17 cellular contexts compared by ENCODE assay signal in the genomic region with DNA sequence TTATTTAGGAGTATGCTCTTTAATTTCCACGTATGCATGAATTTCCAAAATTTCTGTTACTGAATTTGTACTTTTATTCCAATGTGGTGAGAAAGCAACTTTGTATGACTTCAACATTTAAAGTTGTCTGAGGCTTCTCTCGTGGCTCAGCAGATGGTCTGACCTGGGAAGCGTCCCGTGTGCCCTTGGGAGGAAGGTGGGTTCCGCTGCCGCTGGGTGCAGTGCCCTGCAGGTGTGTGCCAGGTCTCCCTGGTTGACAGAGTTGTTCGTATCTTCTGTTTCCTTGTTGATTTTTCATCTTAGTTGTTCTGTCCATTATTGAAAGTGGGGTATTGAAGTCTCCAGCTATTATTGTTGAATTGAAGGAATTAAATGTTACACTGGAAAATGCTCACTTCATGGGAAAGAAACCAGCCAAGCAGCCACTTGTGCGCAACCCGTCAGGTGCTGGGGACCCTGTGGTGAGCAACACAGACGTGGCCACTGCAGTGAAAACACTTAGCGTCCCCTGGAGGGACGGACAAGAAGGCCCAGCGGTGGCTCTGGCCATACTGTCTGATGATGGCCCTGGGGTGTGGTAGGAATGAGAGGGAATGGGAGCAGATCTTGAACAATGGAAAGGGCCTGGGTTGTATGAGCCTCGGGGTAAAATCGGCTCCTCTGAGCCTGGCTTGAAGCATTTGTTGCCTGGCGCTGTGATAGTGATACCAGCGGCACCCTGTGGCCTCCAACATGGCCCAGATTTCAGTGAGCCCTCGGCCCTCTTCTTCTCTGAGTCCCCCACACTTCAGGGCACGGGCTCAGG. TPM values are rescaled to one million over a fixed set of nuclear protein-coding genes. Genes with fewer than 3 reads are reported as not detected.
A peak's percentile ranks its signal among the peaks of the same experiment; 100 is the strongest.
DNase-seq lines count a peak whose midpoint lies in the region; ATAC-seq, FAIRE-seq and TF ChIP-seq lines count a peak whose summit lies in the region.
"Had no signal": no experiment of that assay in that cellular context is flagged by ENCODE, and none has a peak within 500 bp of the region (broad histone marks: within the 10 kb centered on the region; RNA-seq: fewer than 3 reads in every experiment).

No MANE protein-coding gene starts in this region.

- no peaks in the 10 kb centered on the region for H4K20me1 ChIP-seq in K562 (replicated peaks; ENCODE audit: control insufficient read depth, insufficient read depth, low read length)

- no peak for TF ChIP-seq POLR2A in K562 (conservative IDR thresholded peaks at IDR 0.05)

- 73% methylated on average over 19 of the region's 19 CpGs for whole genome bisulfite sequencing in K562 (ENCODE audit: insufficient coverage, low coverage, missing lambda C conversion rate)

- no peaks in the 10 kb centered on the region for H3K9me1 ChIP-seq in K562 (ENCODE audit: control insufficient read depth, insufficient read depth, low read length)

- ATAC-seq in stimulated activated naive CD8-positive, alpha-beta T cell treated with anti-CD3 and anti-CD28 coated beads, Interleukin-15, Interleukin-2, amounts not matched to agents 100 U/mL and 50 U/mL, for 24 hours, result no peak
- ATAC-seq in K562, result no peak
- no peak for ATAC-seq in HG03457 (IDR thresholded peaks at IDR 0.05; ENCODE audit: unreplicated experiment)

- no peaks in the 10 kb centered on the region for H3K9me3 Mint-ChIP-seq in stimulated activated naive CD8-positive, alpha-beta T cell treated with anti-CD3 and anti-CD28 coated beads, Interleukin-15, Interleukin-2, amounts not matched to agents 100 ng/mL and 50 ng/mL, for 24 hours
- no peaks in the 10 kb centered on the region for H3K9me3 Mint-ChIP-seq in osteocyte (ENCODE audit: unreplicated experiment)
- H3K9me3 Mint-ChIP-seq in CD4-positive, alpha-beta memory T cell, result no peaks in the 10 kb centered on the region

- in situ Hi-C loops in K562 (cut with MboI), result no loop called here

- no peak for TF ChIP-seq CTCF in K562 (IDR thresholded peaks at IDR 0.05 in 2 of 3, conservative IDR thresholded peaks at IDR 0.05 in 1 of 3; ENCODE audit: insufficient read depth in 2 of 3, low read depth in 1 of 3, low read length in 3 of 3)
- no peak for TF ChIP-seq CTCF in osteocyte (IDR thresholded peaks at IDR 0.05)

- CTCF ChIA-PET in K562 (lab: Yijun Ruan, JAX; ENCODE audit: low intra/inter-chr PET ratio), result no interaction called here
- CTCF ChIA-PET in CD4-positive, alpha-beta memory T cell (lab: Charles Lee; ENCODE audit: partially characterized antibody), result no interaction called here

- no peak overlapping the region for H3K4me3 ChIP-seq in K562
- no peak overlapping the region for H3K4me3 ChIP-seq in CD4-positive, alpha-beta memory T cell (ENCODE audit: low read length in 2 of 2)
- H3K4me3 ChIP-seq: SK-N-MC had no signal

- H3K4me2 ChIP-seq in K562 (ENCODE audit: insufficient read depth, low read length), result no peak overlapping the region

- POLR2A ChIA-PET in K562 (lab: Yijun Ruan, JAX), result no interaction called here
- POLR2A ChIA-PET in CD4-positive, alpha-beta memory T cell (lab: Charles Lee; ENCODE audit: partially characterized antibody), result no interaction called here

- H3K27me3 Mint-ChIP-seq in stimulated activated naive CD8-positive, alpha-beta T cell treated with anti-CD3 and anti-CD28 coated beads, Interleukin-15, Interleukin-2, amounts not matched to agents 100 ng/mL and 50 ng/mL, for 24 hours, result no peaks in the 10 kb centered on the region
- no peaks in the 10 kb centered on the region for H3K27me3 Mint-ChIP-seq in osteocyte (ENCODE audit: unreplicated experiment)
- H3K27me3 Mint-ChIP-seq in CD4-positive, alpha-beta memory T cell, result no peaks in the 10 kb centered on the region
- H3K27me3 Mint-ChIP-seq: B cell had no signal

- peaks cover 0 to 8% of the 10 kb centered on the region in 2 experiments; a peak in 1 of 5 replicates for H3K4me1 ChIP-seq in K562 (replicated peaks in 1 of 2; ENCODE audit: control insufficient read depth in 2 of 2, insufficient read depth in 2 of 2, low read length in 2 of 2)
- H3K4me1 ChIP-seq in CD4-positive, alpha-beta memory T cell (ENCODE audit: insufficient read depth, low read length), result no peaks in the 10 kb centered on the region

- H3K27ac ChIP-seq in K562 (ENCODE audit: extremely low read depth, low read depth, low read length), result no peak overlapping the region
- no peak overlapping the region for H3K27ac ChIP-seq in CD4-positive, alpha-beta memory T cell (ENCODE audit: low read depth, low read length)
- H3K27ac ChIP-seq: SK-N-MC had no signal

- peaks cover 4% of the 10 kb centered on the region for H3K4me1 Mint-ChIP-seq in stimulated activated naive CD8-positive, alpha-beta T cell treated with anti-CD3 and anti-CD28 coated beads, Interleukin-15, Interleukin-2, amounts not matched to agents 100 ng/mL and 50 ng/mL, for 24 hours (ENCODE audit: low read depth)
- peaks cover 5% of the 10 kb centered on the region for H3K4me1 Mint-ChIP-seq in osteocyte (ENCODE audit: unreplicated experiment)
- H3K4me1 Mint-ChIP-seq in CD4-positive, alpha-beta memory T cell, result peaks cover 0 to 1% (median 0%) of the 10 kb centered on the region in 4 donors
- H3K4me1 Mint-ChIP-seq: B cell had no signal

- peaks cover 86% of the 10 kb centered on the region for H3K36me3 Mint-ChIP-seq in stimulated activated naive CD8-positive, alpha-beta T cell treated with anti-CD3 and anti-CD28 coated beads, Interleukin-15, Interleukin-2, amounts not matched to agents 100 ng/mL and 50 ng/mL, for 24 hours (ENCODE audit: low read depth)
- peaks cover 69% of the 10 kb centered on the region for H3K36me3 Mint-ChIP-seq in osteocyte (ENCODE audit: unreplicated experiment)
- peaks cover 84 to 85% of the 10 kb centered on the region in 2 donors for H3K36me3 Mint-ChIP-seq in CD4-positive, alpha-beta memory T cell

- TF ChIP-seq RAD21 in K562 (CRISPR knock-in tag; conservative IDR thresholded peaks at IDR 0.05 in 1 of 2, IDR thresholded peaks at IDR 0.05 in 1 of 2), result no peak

- H2AFZ ChIP-seq in K562 (ENCODE audit: low read depth, low read length), result no peak overlapping the region

- peak overlapping the region; percentile 37 for H3K27ac Mint-ChIP-seq in stimulated activated naive CD8-positive, alpha-beta T cell treated with anti-CD3 and anti-CD28 coated beads, Interleukin-15, Interleukin-2, amounts not matched to agents 100 ng/mL and 50 ng/mL, for 24 hours
- no peak overlapping the region for H3K27ac Mint-ChIP-seq in osteocyte (ENCODE audit: unreplicated experiment)
- H3K27ac Mint-ChIP-seq in CD4-positive, alpha-beta memory T cell, result peak overlapping the region in 1 of 7 donors; percentile 38
- H3K27ac Mint-ChIP-seq: B cell had no signal

- intact Hi-C loops in K562 (cut with micrococcal nuclease), result no loop called here
- intact Hi-C loops in CD4-positive, alpha-beta memory T cell (cut with micrococcal nuclease), result no loop called here

- DNase-seq in stimulated activated naive CD8-positive, alpha-beta T cell treated with anti-CD3 and anti-CD28 coated beads, Interleukin-15, Interleukin-2, amounts not matched to agents 100 U/mL and 50 U/mL, for 24 hours, result no peak
- DNase-seq in K562 (ENCODE audit: extremely low read depth in 1 of 4, low spot score in 3 of 4), result no peak
- DNase-seq in osteocyte (ENCODE audit: extremely low spot score, unreplicated experiment), result peak; percentile 51
- DNase-seq in CD4-positive, alpha-beta memory T cell, result no peak
- no peak for DNase-seq in NAMALWA (ENCODE audit: low spot score)
- DNase-seq: NCI-H1417 treated with DMSO at 0.1 percent for 48 hours; NCI-H2029; NCI-H2227 treated with DMSO at 0.1 percent for 48 hours; NCI-H526 treated with DMSO at 0.1 percent for 48 hours; NK-92 treated with Interleukin-12 subunit alpha and Interleukin-12 subunit beta, amount 100 ng/mL, for 24 hours; OCI-M1 had no signal

- no peaks in the 10 kb centered on the region for H3K79me2 ChIP-seq in K562 (ENCODE audit: control insufficient read depth, insufficient read depth, low read length)

- no peaks in the 10 kb centered on the region for H3K27me3 ChIP-seq in K562 (ENCODE audit: control insufficient read depth in 2 of 2, insufficient read depth in 2 of 2, low read length in 2 of 2)
- H3K27me3 ChIP-seq in CD4-positive, alpha-beta memory T cell (ENCODE audit: insufficient read depth, low read length), result no peaks in the 10 kb centered on the region

- BruUV-seq in K562 (replicated peaks; lab: Mats Ljungman, UMichigan), result TSS peak; percentile 31

- no peak overlapping the region; a peak in 1 of 4 replicates for H3K9ac ChIP-seq in K562 (ENCODE audit: insufficient read depth in 1 of 2, low read depth in 2 of 2, low read length in 2 of 2)

- H3K4me3 Mint-ChIP-seq in stimulated activated naive CD8-positive, alpha-beta T cell treated with anti-CD3 and anti-CD28 coated beads, Interleukin-15, Interleukin-2, amounts not matched to agents 100 ng/mL and 50 ng/mL, for 24 hours, result no peak overlapping the region
- no peak overlapping the region for H3K4me3 Mint-ChIP-seq in osteocyte (ENCODE audit: unreplicated experiment)
- H3K4me3 Mint-ChIP-seq in CD4-positive, alpha-beta memory T cell, result no peak overlapping the region
- H3K4me3 Mint-ChIP-seq: B cell had no signal

- no peaks in the 10 kb centered on the region for H3K9me3 ChIP-seq in K562 (replicated peaks; ENCODE audit: control insufficient read depth, insufficient read depth, low read depth, low read length)
- no peaks in the 10 kb centered on the region for H3K9me3 ChIP-seq in CD4-positive, alpha-beta memory T cell (ENCODE audit: control insufficient read depth in 1 of 2, low read length in 2 of 2)

- TF ChIP-seq EP300 in K562 (IDR thresholded peaks at IDR 0.05; ENCODE audit: low read length), result no peak

- H3K36me3 ChIP-seq in K562 (ENCODE audit: control insufficient read depth, insufficient read depth, low read length), result peaks cover 63% of the 10 kb centered on the region; the same call in 2 of the 3 replicates
- peaks cover 66% of the 10 kb centered on the region for H3K36me3 ChIP-seq in CD4-positive, alpha-beta memory T cell (ENCODE audit: insufficient read depth, low read length)

- no peak for FAIRE-seq in K562 (lab: Jason Lieb, UNC)
- FAIRE-seq: H54 had no signal

RNA-seq across cellular contexts. Expression of a gene that starts 31.6 kb away (rescaled TPM):
- total RNA-seq in K562 (2011; cell fraction: chromatin; rRNA removed; ENCODE audit: low replicate concordance), result not detected in 2 replicates
- total RNA-seq in K562 (2011; cell fraction: nucleolus; rRNA removed), result not detected in 2 replicates
- total RNA-seq in K562 (2011; cell fraction: nucleoplasm; rRNA removed), result not detected in 2 replicates
- total RNA-seq in K562 (2014; rRNA removed) (not detected in 2 replicates), K562 (2014; rRNA removed; fragmentation: Illumina TruSeq; extraction: Trizol) (not detected in 2 replicates), K562 (2015; rRNA removed; fragmentation: Illumina TruSeq; extraction: Trizol) (not detected in 2 replicates), K562 (2021) (not detected in 2 replicates), osteocyte (not detected in 2 replicates)
- polyA plus RNA-seq in K562 (2011; rRNA removed) (not detected in 2 replicates), K562 (2014; fragmentation: Illumina TruSeq; extraction: Trizol) (not detected in 2 replicates), K562 (2014; fragmentation: Nextera tagmentation; extraction: Ambion mirVana) (not detected), K562 (2014; rRNA removed) (not detected in 2 replicates)
- not detected in 2 replicates for polyA plus RNA-seq in K562 (2011; cell fraction: cytosol; rRNA removed)
- not detected in 2 replicates for polyA plus RNA-seq in K562 (2011; cell fraction: nucleus; rRNA removed)
- not detected in 2 replicates for polyA plus RNA-seq in K562 (2012)
- polyA minus RNA-seq in K562 (2011; rRNA and poly(A)+ RNA removed), result not detected in 2 replicates
- polyA minus RNA-seq in K562 (2011; cell fraction: cytosol; rRNA and poly(A)+ RNA removed), result not detected in 2 replicates
- polyA minus RNA-seq in K562 (2011; cell fraction: nucleus; rRNA and poly(A)+ RNA removed), result not detected in 2 replicates
- total RNA-seq in CD4-positive, alpha-beta memory T cell, result not detected
- polyA plus RNA-seq in CD4-positive, alpha-beta memory T cell, result not detected
- total RNA-seq: LHCN-M2 had no signal

RNA-seq across cellular contexts. Expression of a gene that starts 42.3 kb away (rescaled TPM):
- total RNA-seq in K562 (2011; cell fraction: chromatin; rRNA removed; ENCODE audit: low replicate concordance), result not detected in 2 replicates
- total RNA-seq in K562 (2011; cell fraction: nucleolus; rRNA removed), result not detected in 2 replicates
- total RNA-seq in K562 (2011; cell fraction: nucleoplasm; rRNA removed), result not detected in 2 replicates
- total RNA-seq in K562 (2014; rRNA removed), result not detected in 2 replicates
- not detected in 2 replicates for total RNA-seq in K562 (2014; rRNA removed; fragmentation: Illumina TruSeq; extraction: Trizol)
- not detected in 2 replicates for total RNA-seq in K562 (2015; rRNA removed; fragmentation: Illumina TruSeq; extraction: Trizol)
- total RNA-seq in K562 (2021), result not detected in 2 replicates
- not detected in 2 replicates for polyA plus RNA-seq in K562 (2011; rRNA removed)
- polyA plus RNA-seq in K562 (2011; cell fraction: cytosol; rRNA removed), result not detected in 2 replicates
- polyA plus RNA-seq in K562 (2011; cell fraction: nucleus; rRNA removed), result not detected in 2 replicates
- polyA plus RNA-seq in K562 (2012), result not detected in 2 replicates
- polyA plus RNA-seq in K562 (2014; fragmentation: Illumina TruSeq; extraction: Trizol), result not detected in 2 replicates
- not detected for polyA plus RNA-seq in K562 (2014; fragmentation: Nextera tagmentation; extraction: Ambion mirVana)
- polyA plus RNA-seq in K562 (2014; rRNA removed), result not detected in 2 replicates
- polyA minus RNA-seq in K562 (2011; rRNA and poly(A)+ RNA removed), result not detected in 2 replicates
- polyA minus RNA-seq in K562 (2011; cell fraction: cytosol; rRNA and poly(A)+ RNA removed), result not detected in 2 replicates
- not detected in 2 replicates for polyA minus RNA-seq in K562 (2011; cell fraction: nucleus; rRNA and poly(A)+ RNA removed)
- total RNA-seq in osteocyte, result not detected in 2 replicates
- total RNA-seq in CD4-positive, alpha-beta memory T cell, result not detected
- not detected for polyA plus RNA-seq in CD4-positive, alpha-beta memory T cell
- total RNA-seq: LHCN-M2 had no signal

RNA-seq across cellular contexts. Expression of a gene that starts 42.5 kb away (rescaled TPM):
- 145 and 274 TPM in 2 replicates for total RNA-seq in K562 (2011; cell fraction: chromatin; rRNA removed; ENCODE audit: low replicate concordance)
- 145 TPM in 2 replicates for total RNA-seq in K562 (2011; cell fraction: nucleolus; rRNA removed)
- 145 and 159 TPM in 2 replicates for total RNA-seq in K562 (2011; cell fraction: nucleoplasm; rRNA removed)
- total RNA-seq in K562 (2014; rRNA removed) (44.5 and 53.6 TPM in 2 replicates), K562 (2014; rRNA removed; fragmentation: Illumina TruSeq; extraction: Trizol) (26.3 and 27.4 TPM in 2 replicates), K562 (2015; rRNA removed; fragmentation: Illumina TruSeq; extraction: Trizol) (41.7 and 42.8 TPM in 2 replicates), K562 (2021) (47.9 and 51.6 TPM in 2 replicates), osteocyte (51.0 and 55.4 TPM in 2 replicates)
- polyA plus RNA-seq in K562 (2011; rRNA removed) (43.2 and 51.7 TPM in 2 replicates), K562 (2014; fragmentation: Illumina TruSeq; extraction: Trizol) (40.3 and 42.1 TPM in 2 replicates), K562 (2014; fragmentation: Nextera tagmentation; extraction: Ambion mirVana) (10 to 100 TPM; 12.7 to 14.6 TPM), K562 (2014; rRNA removed) (54.0 and 57.3 TPM in 2 replicates)
- polyA plus RNA-seq in K562 (2011; cell fraction: cytosol; rRNA removed), result 39.6 and 42.6 TPM in 2 replicates
- 255 and 291 TPM in 2 replicates for polyA plus RNA-seq in K562 (2011; cell fraction: nucleus; rRNA removed)
- 53.2 and 78.7 TPM in 2 replicates for polyA plus RNA-seq in K562 (2012)
- 42.5 and 45.5 TPM in 2 replicates for polyA minus RNA-seq in K562 (2011; rRNA and poly(A)+ RNA removed)
- polyA minus RNA-seq in K562 (2011; cell fraction: cytosol; rRNA and poly(A)+ RNA removed), result 18.2 and 28.0 TPM in 2 replicates
- 113 and 147 TPM in 2 replicates for polyA minus RNA-seq in K562 (2011; cell fraction: nucleus; rRNA and poly(A)+ RNA removed)
- total RNA-seq in CD4-positive, alpha-beta memory T cell, result 100 to 1,000 TPM; 233 to 243 TPM
- polyA plus RNA-seq in CD4-positive, alpha-beta memory T cell, result 10 to 100 TPM; 35.9 to 39.2 TPM

RNA-seq across cellular contexts. Expression of a gene that starts 47.3 kb away (rescaled TPM):
- total RNA-seq in K562 (2011; cell fraction: chromatin; rRNA removed; ENCODE audit: low replicate concordance), result 183 and 461 TPM in 2 replicates
- total RNA-seq in K562 (2011; cell fraction: nucleolus; rRNA removed), result 625 and 780 TPM in 2 replicates
- total RNA-seq in K562 (2011; cell fraction: nucleoplasm; rRNA removed), result 410 and 462 TPM in 2 replicates
- total RNA-seq in K562 (2014; rRNA removed), result 96.8 and 126 TPM in 2 replicates
- total RNA-seq in K562 (2014; rRNA removed; fragmentation: Illumina TruSeq; extraction: Trizol), result 34.2 and 38.0 TPM in 2 replicates
- 45.5 and 48.0 TPM in 2 replicates for total RNA-seq in K562 (2015; rRNA removed; fragmentation: Illumina TruSeq; extraction: Trizol)
- 176 and 181 TPM in 2 replicates for total RNA-seq in K562 (2021)
- polyA plus RNA-seq in K562 (2011; rRNA removed), result 107 and 268 TPM in 2 replicates
- polyA plus RNA-seq in K562 (2011; cell fraction: cytosol; rRNA removed), result 249 and 261 TPM in 2 replicates
- 198 and 205 TPM in 2 replicates for polyA plus RNA-seq in K562 (2011; cell fraction: nucleus; rRNA removed)
- 92.0 and 179 TPM in 2 replicates for polyA plus RNA-seq in K562 (2012)
- polyA plus RNA-seq in K562 (2014; fragmentation: Illumina TruSeq; extraction: Trizol), result 136 and 192 TPM in 2 replicates
- 10 to 100 TPM in 1 of 2 experiments, 1 to 10 TPM in 1; 8.4 to 14.5 TPM for polyA plus RNA-seq in K562 (2014; fragmentation: Nextera tagmentation; extraction: Ambion mirVana)
- 82.4 and 83.0 TPM in 2 replicates for polyA plus RNA-seq in K562 (2014; rRNA removed)
- 91.4 and 116 TPM in 2 replicates for polyA minus RNA-seq in K562 (2011; rRNA and poly(A)+ RNA removed)
- polyA minus RNA-seq in K562 (2011; cell fraction: cytosol; rRNA and poly(A)+ RNA removed), result 249 and 302 TPM in 2 replicates
- polyA minus RNA-seq in K562 (2011; cell fraction: nucleus; rRNA and poly(A)+ RNA removed), result 51.8 and 90.1 TPM in 2 replicates
- total RNA-seq in osteocyte, result 29.8 and 30.2 TPM in 2 replicates
- total RNA-seq in CD4-positive, alpha-beta memory T cell, result 10 to 100 TPM; 15.3 to 16.2 TPM
- polyA plus RNA-seq in CD4-positive, alpha-beta memory T cell, result 10 to 100 TPM; 17.7 to 18.0 TPM

RNA-seq across cellular contexts. Expression of a gene that starts 52.7 kb away (rescaled TPM):
- total RNA-seq in K562 (2011; cell fraction: chromatin; rRNA removed; ENCODE audit: low replicate concordance), result not detected in 2 replicates
- total RNA-seq in K562 (2011; cell fraction: nucleolus; rRNA removed), result not detected in 2 replicates
- not detected in 2 replicates for total RNA-seq in K562 (2011; cell fraction: nucleoplasm; rRNA removed)
- total RNA-seq in K562 (2014; rRNA removed), result not detected in 2 replicates
- not detected in 2 replicates for total RNA-seq in K562 (2014; rRNA removed; fragmentation: Illumina TruSeq; extraction: Trizol)
- total RNA-seq in K562 (2015; rRNA removed; fragmentation: Illumina TruSeq; extraction: Trizol), result not detected in 2 replicates
- not detected in 2 replicates for total RNA-seq in K562 (2021)
- not detected in 2 replicates for polyA plus RNA-seq in K562 (2011; rRNA removed)
- not detected in 2 replicates for polyA plus RNA-seq in K562 (2011; cell fraction: cytosol; rRNA removed)
- polyA plus RNA-seq in K562 (2011; cell fraction: nucleus; rRNA removed), result 0.16 and 0.22 TPM in 2 replicates
- polyA plus RNA-seq in K562 (2012), result 0.08 TPM in 1 of 2 replicates, not detected in the other
- not detected in 2 replicates for polyA plus RNA-seq in K562 (2014; fragmentation: Illumina TruSeq; extraction: Trizol)
- not detected for polyA plus RNA-seq in K562 (2014; fragmentation: Nextera tagmentation; extraction: Ambion mirVana)
- not detected in 2 replicates for polyA plus RNA-seq in K562 (2014; rRNA removed)
- not detected in 2 replicates for polyA minus RNA-seq in K562 (2011; rRNA and poly(A)+ RNA removed)
- polyA minus RNA-seq in K562 (2011; cell fraction: cytosol; rRNA and poly(A)+ RNA removed), result not detected in 2 replicates
- not detected in 2 replicates for polyA minus RNA-seq in K562 (2011; cell fraction: nucleus; rRNA and poly(A)+ RNA removed)
- not detected in 2 replicates for total RNA-seq in osteocyte
- not detected for total RNA-seq in CD4-positive, alpha-beta memory T cell
- polyA plus RNA-seq in CD4-positive, alpha-beta memory T cell, result not detected
- total RNA-seq: LHCN-M2 had no signal
